Comparison of ENCODE assay signal across 11 cellular contexts in genomic region chr10:100637785-100638184, GRCh38.
DNase-seq lines count a peak whose midpoint lies in the region; TF ChIP-seq lines count a peak whose summit lies in the region.
"Had no signal": no experiment of that assay in that cellular context is flagged by ENCODE, and none has a peak within 500 bp of the region (broad histone marks: within the 10 kb centered on the region; RNA-seq: fewer than 3 reads in every experiment).

No MANE protein-coding gene starts in this region.

- no peak overlapping the region for H3K4me3 ChIP-seq in cardiac fibroblast (replicated peaks in 1 of 2; ENCODE audit: low read depth in 2 of 2, low read length in 2 of 2)

- H3K27ac Mint-ChIP-seq in progenitor cell of endocrine pancreas, result no peak overlapping the region
- H3K27ac Mint-ChIP-seq: CD8-positive, alpha-beta memory T cell; T-cell had no signal

- H3K9me3 Mint-ChIP-seq in progenitor cell of endocrine pancreas (ENCODE audit: low read depth), result no peaks in the 10 kb centered on the region
- H3K9me3 Mint-ChIP-seq: CD8-positive, alpha-beta memory T cell; T-cell had no signal

- peaks cover 88% of the 10 kb centered on the region for H3K27me3 Mint-ChIP-seq in progenitor cell of endocrine pancreas

- no peak overlapping the region for H3K4me3 Mint-ChIP-seq in progenitor cell of endocrine pancreas (ENCODE audit: low read depth)
- H3K4me3 Mint-ChIP-seq: CD8-positive, alpha-beta memory T cell; T-cell had no signal

- DNase-seq in NCI-H2227 (lab: John Stamatoyannopoulos, UW; ENCODE audit: unreplicated experiment), result peak; percentile 18
- no peak for DNase-seq in NCI-H2227 treated with DMSO at 0.1 percent for 48 hours (lab: John Stamatoyannopoulos, UW)
- peak in 1 of 2 donors; percentile 19 for DNase-seq in cardiac fibroblast (ENCODE audit: low read depth in 2 of 2)
- peak; percentile 38 for DNase-seq in progenitor cell of endocrine pancreas (ENCODE audit: low spot score, unreplicated experiment)
- DNase-seq in GM19240 (ENCODE audit: insufficient read length, low spot score), result no peak
- DNase-seq in NCI-H1048 (lab: John Stamatoyannopoulos, UW), result no peak
- no peak for DNase-seq in DMS153 (lab: John Stamatoyannopoulos, UW)
- DNase-seq: CD8-positive, alpha-beta memory T cell; stimulated activated naive CD4-positive, alpha-beta T cell treated with Interleukin-2 at 50 U/mL for 16 hours; T-cell had no signal

- TF ChIP-seq CTCF in LNCAP (IDR thresholded peaks at IDR 0.05) (peak; percentile 18; the same call in 1 of the 2 replicates), cardiac fibroblast (IDR thresholded peaks at IDR 0.05; ENCODE audit: low read depth, low read length) (peak; percentile 67), progenitor cell of endocrine pancreas (IDR thresholded peaks at IDR 0.05; ENCODE audit: unreplicated experiment) (peak; percentile 68)

- no peaks in the 10 kb centered on the region for H3K4me1 Mint-ChIP-seq in progenitor cell of endocrine pancreas (ENCODE audit: low read depth)
- H3K4me1 Mint-ChIP-seq: CD8-positive, alpha-beta memory T cell; T-cell had no signal

- no peaks in the 10 kb centered on the region for H3K36me3 Mint-ChIP-seq in progenitor cell of endocrine pancreas (ENCODE audit: insufficient read depth)
- H3K36me3 Mint-ChIP-seq: CD8-positive, alpha-beta memory T cell; T-cell had no signal

Comparison
In these comparisons a context has a peak if more than half of its experiments do, and no peak if none do; other contexts are left out.
1. DNase-seq: peak in NCI-H2227 (single experiment) and progenitor cell of endocrine pancreas (single experiment); none in NCI-H2227 treated with DMSO at 0.1 percent for 48 hours (single experiment), GM19240 (single experiment), NCI-H1048 (single experiment) and DMS153 (single experiment).
2. CTCF ChIP-seq: peak in every context shown above with its lines; median percentile 68 in progenitor cell of endocrine pancreas; 67 in cardiac fibroblast; 18 in LNCAP.